ENCODE assay signal across 10 cellular contexts in genomic region chr1:203643213-203644045, GRCh38. TPM values are rescaled to one million over a fixed set of nuclear protein-coding genes. Genes with fewer than 3 reads are reported as not detected.
DNase-seq lines count a peak whose midpoint lies in the region; ATAC-seq and TF ChIP-seq lines count a peak whose summit lies in the region.
"Had no signal": no experiment of that assay in that cellular context is flagged by ENCODE, and none has a peak within 500 bp of the region (broad histone marks: within the 10 kb centered on the region; RNA-seq: fewer than 3 reads in every experiment).

No MANE protein-coding gene starts in this region.

- H3K36me3 ChIP-seq in Peyer's patch, result no peaks in the 10 kb centered on the region
- H3K36me3 ChIP-seq in esophagus muscularis mucosa, result peaks cover 0 to 14% (median 3%) of the 10 kb centered on the region in 4 donors
- H3K36me3 ChIP-seq in osteoblast (ENCODE audit: insufficient read depth, low read length), result peaks cover 5% of the 10 kb centered on the region

- intact Hi-C loops in esophagus muscularis mucosa (cut with DNase I), result no loop called here

- H3K4me3 Mint-ChIP-seq in nephron progenitor cell, result no peak overlapping the region

- peak; percentile 56 for DNase-seq in DMS153 (lab: John Stamatoyannopoulos, UW)
- DNase-seq in Peyer's patch, result no peak
- DNase-seq in esophagus muscularis mucosa (ENCODE audit: extremely low spot score), result no peak
- DNase-seq in osteoblast (ENCODE audit: insufficient read length, low spot score, missing footprints), result peak; percentile 94
- no peak for DNase-seq in HPDE6-E6E7 (ENCODE audit: extremely low spot score)
- DNase-seq in activated naive CD4-positive, alpha-beta T cell treated with anti-CD3 and anti-CD28 coated beads, Interleukin-2, amount 50 U/mL, for 72 hours (ENCODE audit: low spot score in 2 of 2), result no peak
- DNase-seq in nephron progenitor cell, result no peak
- DNase-seq: activated gamma-delta T cell, NCI-H446 had no signal

- WGBS in esophagus muscularis mucosa, result 44% methylated on average over 10 of the region's 10 CpGs

- H3K4me1 Mint-ChIP-seq in nephron progenitor cell, result peaks cover 55% of the 10 kb centered on the region

- H3K9me3 ChIP-seq in Peyer's patch (no peaks in the 10 kb centered on the region), esophagus muscularis mucosa (no peaks in the 10 kb centered on the region), osteoblast (ENCODE audit: low read depth, low read length) (no peaks in the 10 kb centered on the region)

- H3K4me3 ChIP-seq in Peyer's patch (no peak overlapping the region), esophagus muscularis mucosa (no peak overlapping the region), osteoblast (ENCODE audit: insufficient read depth, low read length) (peak overlapping the region; percentile 10)

- no peaks in the 10 kb centered on the region for H3K27me3 Mint-ChIP-seq in nephron progenitor cell (ENCODE audit: low read depth, poor library complexity)

- H3K27ac Mint-ChIP-seq in activated naive CD4-positive, alpha-beta T cell treated with anti-CD3 and anti-CD28 coated beads, Interleukin-2, amount 50 U/mL, for 72 hours, result peak overlapping the region in 1 of 2 donors; percentile 60
- H3K27ac Mint-ChIP-seq in nephron progenitor cell, result no peak overlapping the region

- no peaks in the 10 kb centered on the region for H3K27me3 ChIP-seq in Peyer's patch
- no peaks in the 10 kb centered on the region for H3K27me3 ChIP-seq in esophagus muscularis mucosa
- H3K27me3 ChIP-seq in osteoblast (ENCODE audit: insufficient read depth, low read length), result no peaks in the 10 kb centered on the region

- H4K20me1 ChIP-seq in osteoblast (ENCODE audit: insufficient read depth, low read length), result peaks cover 60% of the 10 kb centered on the region

- peak overlapping the region; percentile 47 for H3K4me2 ChIP-seq in osteoblast (ENCODE audit: insufficient read depth, low read length)

- H3K36me3 Mint-ChIP-seq in activated naive CD4-positive, alpha-beta T cell treated with anti-CD3 and anti-CD28 coated beads, Interleukin-2, amount 50 U/mL, for 72 hours, result peaks cover 0 to 10% of the 10 kb centered on the region in 2 donors
- H3K36me3 Mint-ChIP-seq in nephron progenitor cell (ENCODE audit: low read depth), result no peaks in the 10 kb centered on the region

- ATAC-seq in activated naive CD4-positive, alpha-beta T cell treated with anti-CD3 and anti-CD28 coated beads, Interleukin-2, amount 50 U/mL, for 72 hours, result no peak
- no peak for ATAC-seq in HG02970 (IDR thresholded peaks at IDR 0.05; ENCODE audit: low FRiP score, unreplicated experiment)

- TF ChIP-seq EP300 in esophagus muscularis mucosa (IDR thresholded peaks at IDR 0.05), result no peak

- peak overlapping the region in 3 of 4 donors; percentile 33 to 57 (median 43) for H3K27ac ChIP-seq in Peyer's patch
- H3K27ac ChIP-seq in esophagus muscularis mucosa (replicated peaks in 1 of 4), result peak overlapping the region; percentile 80 to 95 (median 92)
- H3K27ac ChIP-seq in osteoblast (ENCODE audit: low read depth, low read length), result peak overlapping the region; percentile 81

- TF ChIP-seq CTCF in Peyer's patch (IDR thresholded peaks at IDR 0.05), result no peak
- TF ChIP-seq CTCF in esophagus muscularis mucosa (IDR thresholded peaks at IDR 0.05), result no peak
- TF ChIP-seq CTCF in osteoblast (IDR thresholded peaks at IDR 0.05; ENCODE audit: extremely low read depth, low read depth, low read length), result no peak
- TF ChIP-seq CTCF in nephron progenitor cell (IDR thresholded peaks at IDR 0.05), result no peak

- peaks cover 85% of the 10 kb centered on the region for H3K79me2 ChIP-seq in osteoblast (ENCODE audit: insufficient read depth, low read length)

- H3K4me1 ChIP-seq in Peyer's patch (peaks cover 0 to 20% (median 3%) of the 10 kb centered on the region in 4 donors), esophagus muscularis mucosa (peaks cover 78 to 90% (median 85%) of the 10 kb centered on the region in 4 donors), osteoblast (ENCODE audit: insufficient read depth, low read length) (peaks cover 44% of the 10 kb centered on the region)

- H3K9me3 Mint-ChIP-seq in activated naive CD4-positive, alpha-beta T cell treated with anti-CD3 and anti-CD28 coated beads, Interleukin-2, amount 50 U/mL, for 72 hours, result no peaks in the 10 kb centered on the region
- H3K9me3 Mint-ChIP-seq in nephron progenitor cell, result no peaks in the 10 kb centered on the region

- H2AFZ ChIP-seq in osteoblast (ENCODE audit: low read length), result no peak overlapping the region

- TF ChIP-seq POLR2A in Peyer's patch (IDR thresholded peaks at IDR 0.05) (no peak), esophagus muscularis mucosa (IDR thresholded peaks at IDR 0.05; ENCODE audit: low read depth) (no peak)

RNA-seq across cellular contexts. Expression of gene ATP2B4, which starts 16.8 kb away (rescaled TPM):
- 10 to 100 TPM; 36.3 to 78.4 (median 59.7) TPM for total RNA-seq in Peyer's patch
- 100 to 1,000 TPM; 177 to 395 (median 260) TPM for total RNA-seq in esophagus muscularis mucosa
- 112 and 124 TPM in 2 replicates for total RNA-seq in osteoblast
- 10 to 100 TPM; 12.2 to 56.1 TPM for total RNA-seq in activated naive CD4-positive, alpha-beta T cell treated with anti-CD3 and anti-CD28 coated beads, Interleukin-2, amount 50 U/mL, for 72 hours

Comparison
In these comparisons a context has a peak if more than half of its experiments do, and no peak if none do; other contexts are left out.
1. DNase-seq: peak in DMS153 (single experiment) and osteoblast (single experiment); none in Peyer's patch (0 of 3), esophagus muscularis mucosa (single experiment), HPDE6-E6E7 (single experiment), activated naive CD4-positive, alpha-beta T cell treated with anti-CD3 and anti-CD28 coated beads, Interleukin-2, amount 50 U/mL, for 72 hours (0 of 2) and nephron progenitor cell (single experiment).
2. Peak in every context shown above with its lines, with median percentiles within 50 percentile points of each other: H3K27ac ChIP-seq.